In the genomic region with DNA sequence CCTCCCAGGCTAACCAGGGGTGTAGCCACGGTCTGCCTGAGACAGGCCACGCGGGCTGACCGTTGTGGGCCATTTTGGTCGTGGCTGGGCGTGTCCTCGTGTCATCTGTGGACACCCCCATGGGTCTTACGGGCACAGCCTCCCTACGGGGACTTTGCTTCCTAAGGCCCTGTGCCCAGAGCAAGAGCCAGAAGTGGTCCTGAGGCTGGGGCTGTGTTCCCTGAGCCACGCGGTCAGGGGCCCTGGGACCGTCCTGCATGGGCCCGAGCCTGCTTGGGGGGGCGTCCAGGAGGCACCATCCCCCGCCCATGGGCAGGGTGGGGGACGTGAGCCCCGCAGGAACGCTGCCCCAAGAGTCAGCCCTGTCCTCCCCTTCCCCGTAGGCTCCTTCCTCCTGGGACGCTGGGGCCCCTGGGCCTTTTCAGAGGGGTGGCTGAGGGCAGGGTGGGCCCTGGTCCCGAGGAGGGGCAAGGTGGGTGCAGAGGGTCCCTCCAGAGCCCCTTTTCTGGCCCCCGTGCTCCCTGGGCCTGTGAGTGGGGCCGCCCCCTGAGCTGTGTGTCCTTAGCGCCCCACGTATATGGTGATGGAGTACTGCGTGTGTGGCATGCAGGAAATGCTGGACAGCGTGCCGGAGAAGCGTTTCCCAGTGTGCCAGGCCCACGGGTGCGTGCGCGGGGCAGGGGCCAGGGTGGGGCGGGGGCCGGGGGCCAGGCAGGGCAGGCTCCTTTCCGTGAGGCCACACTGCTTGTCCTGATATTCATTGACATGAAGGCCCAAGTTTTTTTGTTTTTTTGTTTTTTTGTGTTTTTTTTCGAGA, we compare ENCODE assay signal across 20 cellular contexts. TPM values are rescaled to one million over a fixed set of nuclear protein-coding genes. Genes with fewer than 3 reads are reported as not detected.
DNase-seq lines count a peak whose midpoint lies in the region; ATAC-seq and TF ChIP-seq lines count a peak whose summit lies in the region.
"Had no signal": no experiment of that assay in that cellular context is flagged by ENCODE, and none has a peak within 500 bp of the region (broad histone marks: within the 10 kb centered on the region; RNA-seq: fewer than 3 reads in every experiment).

No MANE protein-coding gene starts in this region.

- H3K4me1 ChIP-seq in adrenal gland (replicated peaks in 1 of 2) (peaks cover 33 to 74% of the 10 kb centered on the region in 2 donors), esophagus (ENCODE audit: control insufficient read depth in 2 of 2, insufficient read depth in 2 of 2, low read length in 1 of 2) (peaks cover 5 to 23% of the 10 kb centered on the region in 2 donors), muscle layer of duodenum (ENCODE audit: control insufficient read depth in 1 of 2, insufficient read depth in 2 of 2, low read length in 2 of 2) (peaks cover 3 to 63% of the 10 kb centered on the region in 2 donors), thyroid gland (peaks cover 21 to 40% of the 10 kb centered on the region in 2 donors)

- H3K4me3 ChIP-seq in adrenal gland = no peak overlapping the region
- no peak overlapping the region for H3K4me3 ChIP-seq in esophagus (ENCODE audit: low read depth in 1 of 2, low read length in 2 of 2)
- no peak overlapping the region for H3K4me3 ChIP-seq in muscle layer of duodenum (ENCODE audit: low read depth in 1 of 2, low read length in 2 of 2)
- no peak overlapping the region for H3K4me3 ChIP-seq in thyroid gland (replicated peaks in 1 of 3)

- no peak overlapping the region for H3K27ac Mint-ChIP-seq in progenitor cell of endocrine pancreas
- H3K27ac Mint-ChIP-seq: immature natural killer cell, memory B cell had no signal

- H3K9me3 Mint-ChIP-seq in progenitor cell of endocrine pancreas (ENCODE audit: low read depth) = no peaks in the 10 kb centered on the region
- H3K9me3 Mint-ChIP-seq: immature natural killer cell, memory B cell, nephron progenitor cell had no signal

- peaks cover 2% of the 10 kb centered on the region for H3K4me1 Mint-ChIP-seq in progenitor cell of endocrine pancreas (ENCODE audit: low read depth)

- WGBS in adrenal gland, 4 donors = 81 to 85% (median 84%) methylated on average over 12 to 37 of the region's 37 CpGs
- WGBS in esophagus, 2 donors = 88% methylated on average over 36 to 37 of the region's 37 CpGs
- 86 to 95% methylated on average over 20 to 35 of the region's 37 CpGs for WGBS in thyroid gland, 2 donors

- peaks cover 0 to 41% of the 10 kb centered on the region in 2 donors for H3K36me3 ChIP-seq in adrenal gland (replicated peaks in 1 of 2)
- H3K36me3 ChIP-seq in esophagus (ENCODE audit: control insufficient read depth in 2 of 2, insufficient read depth in 2 of 2, low read length in 1 of 2) = peaks cover 8 to 39% of the 10 kb centered on the region in 2 donors
- H3K36me3 ChIP-seq in muscle layer of duodenum (ENCODE audit: control insufficient read depth in 1 of 2, insufficient read depth in 2 of 2, low read length in 2 of 2) = peaks cover 6 to 21% of the 10 kb centered on the region in 2 donors
- H3K36me3 ChIP-seq in thyroid gland = peaks cover 35 to 36% of the 10 kb centered on the region in 2 donors

- no peaks in the 10 kb centered on the region for H3K27me3 ChIP-seq in adrenal gland
- no peaks in the 10 kb centered on the region for H3K27me3 ChIP-seq in esophagus (ENCODE audit: control insufficient read depth in 1 of 2, insufficient read depth in 2 of 2, low read length in 2 of 2)
- no peaks in the 10 kb centered on the region for H3K27me3 ChIP-seq in muscle layer of duodenum (ENCODE audit: low read depth, low read length)
- no peaks in the 10 kb centered on the region for H3K27me3 ChIP-seq in thyroid gland

- H3K4me3 Mint-ChIP-seq in progenitor cell of endocrine pancreas (ENCODE audit: low read depth) = no peak overlapping the region
- H3K4me3 Mint-ChIP-seq: immature natural killer cell, memory B cell, nephron progenitor cell had no signal

- intact Hi-C loops in adrenal gland (cut with DNase I) = no loop called here
- intact Hi-C loops in thyroid gland (cut with DNase I) = no loop called here

- no peaks in the 10 kb centered on the region for H3K9me3 ChIP-seq in adrenal gland (replicated peaks in 1 of 3)
- no peaks in the 10 kb centered on the region for H3K9me3 ChIP-seq in esophagus (ENCODE audit: control insufficient read depth in 2 of 2, insufficient read depth in 1 of 2, low read depth in 1 of 2, low read length in 1 of 2)
- no peaks in the 10 kb centered on the region for H3K9me3 ChIP-seq in muscle layer of duodenum (ENCODE audit: control insufficient read depth in 1 of 2, low read length in 2 of 2)
- no peaks in the 10 kb centered on the region for H3K9me3 ChIP-seq in thyroid gland

- DNase-seq in adrenal gland (no peak), thyroid gland (no peak), progenitor cell of endocrine pancreas (ENCODE audit: low spot score, unreplicated experiment) (no peak), LoVo (ENCODE audit: low spot score) (no peak)
- DNase-seq in activated CD4-positive, CD25-positive, alpha-beta regulatory T cell treated with anti-CD3 and anti-CD28 coated beads, Interleukin-2, amount 50 U/mL, for 72 hours = no peak
- DNase-seq: activated CD8-positive, alpha-beta memory T cell treated with anti-CD3 and anti-CD28 coated beads for 24 hours; AML-193; amniotic stem cell; cortex of kidney; immature natural killer cell; NCI-H146; NCI-H2227 treated with DMSO at 0.1 percent for 48 hours; RPMI8226; stimulated activated CD4-positive, alpha-beta T cell treated with anti-CD3 and anti-CD28 coated beads, Interleukin-2, amount 100 ng/mL, for 24 hours had no signal

- H3K36me3 Mint-ChIP-seq in progenitor cell of endocrine pancreas (ENCODE audit: insufficient read depth) = no peaks in the 10 kb centered on the region
- H3K36me3 Mint-ChIP-seq: immature natural killer cell, memory B cell had no signal

- H3K27ac ChIP-seq in adrenal gland = peak overlapping the region in 4 of 5 donors; percentile 55 to 97 (median 77)
- H3K27ac ChIP-seq in esophagus (ENCODE audit: low read depth in 2 of 2, low read length in 1 of 2) = peak overlapping the region; percentile 0 to 45
- H3K27ac ChIP-seq in muscle layer of duodenum (ENCODE audit: low read length) = peak overlapping the region; percentile 39
- H3K27ac ChIP-seq in thyroid gland = peak overlapping the region in 2 of 3 donors; percentile 28 to 39
- H3K27ac ChIP-seq: epithelial cell of prostate had no signal

- ATAC-seq in HG02571 (IDR thresholded peaks at IDR 0.05; ENCODE audit: unreplicated experiment) = no peak

- no peak for TF ChIP-seq CTCF in adrenal gland (IDR thresholded peaks at IDR 0.05)
- no peak for TF ChIP-seq CTCF in thyroid gland (IDR thresholded peaks at IDR 0.05)
- TF ChIP-seq CTCF in progenitor cell of endocrine pancreas (IDR thresholded peaks at IDR 0.05; ENCODE audit: unreplicated experiment) = no peak

- TF ChIP-seq POLR2A in adrenal gland (IDR thresholded peaks at IDR 0.05) (no peak), thyroid gland (IDR thresholded peaks at IDR 0.05) (no peak)

- no peaks in the 10 kb centered on the region for H3K27me3 Mint-ChIP-seq in progenitor cell of endocrine pancreas
- H3K27me3 Mint-ChIP-seq: memory B cell had no signal

RNA-seq across cellular contexts. Expression of a gene that starts 13.4 kb away (rescaled TPM):
- 100 to 1,000 TPM in 3 of 8 donors, 10 to 100 TPM in 5; 53.5 to 117 (median 93.7) TPM for total RNA-seq in adrenal gland
- 100 to 1,000 TPM in 1 of 3 donors, 10 to 100 TPM in 2; 37.8 to 148 (median 94.5) TPM for polyA plus RNA-seq in adrenal gland
- polyA plus RNA-seq in esophagus = 10 to 100 TPM; 38.8 to 61.4 TPM
- total RNA-seq in thyroid gland = 10 to 100 TPM; 60.2 to 83.4 (median 71.1) TPM
- 59.3 and 61.5 TPM in 2 replicates for total RNA-seq in progenitor cell of endocrine pancreas

RNA-seq across cellular contexts. Expression of a gene that starts 18.8 kb away (rescaled TPM):
- 1 to 10 TPM in 6 of 8 donors, not detected in 2; 1.0 to 5.0 (median 1.8) TPM for total RNA-seq in adrenal gland
- polyA plus RNA-seq in adrenal gland = 1 to 10 TPM in 2 of 3 donors, under 1 TPM in 1; 0.09 to 9.3 (median 2.2) TPM
- 1 to 10 TPM in 1 of 2 donors, under 1 TPM in 1; 0.95 to 1.3 TPM for polyA plus RNA-seq in esophagus
- total RNA-seq in thyroid gland = 1 to 10 TPM in 3 of 4 donors, under 1 TPM in 1; 0.73 to 3.2 (median 1.5) TPM
- 12.4 and 13.0 TPM in 2 replicates for total RNA-seq in progenitor cell of endocrine pancreas
- polyA plus RNA-seq: immature natural killer cell had no signal

RNA-seq across cellular contexts. Expression of a gene that starts 22.6 kb away (rescaled TPM):
- total RNA-seq in adrenal gland = 100 to 1,000 TPM in 7 of 8 donors, 10 to 100 TPM in 1; 80.2 to 435 (median 229) TPM
- 1,000 to 10,000 TPM in 1 of 3 donors, 100 to 1,000 TPM in 1, 10 to 100 TPM in 1; 15.6 to 1,534 (median 925) TPM for polyA plus RNA-seq in adrenal gland
- 100 to 1,000 TPM; 234 to 289 TPM for polyA plus RNA-seq in esophagus
- 100 to 1,000 TPM in 1 of 4 donors, 10 to 100 TPM in 3; 39.2 to 182 (median 83.0) TPM for total RNA-seq in thyroid gland
- total RNA-seq in progenitor cell of endocrine pancreas = 107 and 117 TPM in 2 replicates

RNA-seq across cellular contexts. Expression of a gene that starts 29.4 kb away (rescaled TPM):
- total RNA-seq in adrenal gland (100 to 1,000 TPM in 5 of 8 donors, 10 to 100 TPM in 3; 20.0 to 189 (median 113) TPM), thyroid gland (10 to 100 TPM; 16.2 to 89.2 (median 17.9) TPM), progenitor cell of endocrine pancreas (187 and 193 TPM in 2 replicates)
- polyA plus RNA-seq in adrenal gland (10 to 100 TPM; 15.5 to 73.0 (median 46.8) TPM), esophagus (10 to 100 TPM; 36.4 to 38.7 TPM)

RNA-seq across cellular contexts. Expression of a gene that starts 44.9 kb away (rescaled TPM):
- total RNA-seq in adrenal gland (100 to 1,000 TPM in 3 of 8 donors, 10 to 100 TPM in 5; 33.0 to 176 (median 77.2) TPM), thyroid gland (10 to 100 TPM; 22.8 to 69.0 (median 25.5) TPM), progenitor cell of endocrine pancreas (40.9 and 43.2 TPM in 2 replicates)
- polyA plus RNA-seq in adrenal gland (100 to 1,000 TPM in 1 of 3 donors, 10 to 100 TPM in 2; 13.6 to 118 (median 84.2) TPM), esophagus (10 to 100 TPM; 43.1 to 56.5 TPM)

Comparison
In these comparisons a context has a peak if more than half of its experiments do, and no peak if none do; other contexts are left out.
1. H3K27ac ChIP-seq: peak in every context shown above with its lines; median percentile 77 in adrenal gland; 39 in muscle layer of duodenum; 34 in thyroid gland; 22 in esophagus.